8 cellular contexts compared by ENCODE assay signal in genomic region chr9:22009563-22009867, GRCh38. TPM values are rescaled to one million over a fixed set of nuclear protein-coding genes. Genes with fewer than 3 reads are reported as not detected.
DNase-seq lines count a peak whose midpoint lies in the region; ATAC-seq, FAIRE-seq and TF ChIP-seq lines count a peak whose summit lies in the region.

No MANE protein-coding gene starts in this region.

- ATAC-seq in activated CD4-positive, CD25-positive, alpha-beta regulatory T cell treated with anti-CD3 and anti-CD28 coated beads, Interleukin-2, amount 50 U/mL, for 24 hours, result peak; percentile 12 to 16
- ATAC-seq in HG02973 (IDR thresholded peaks at IDR 0.05; ENCODE audit: unreplicated experiment), result peak; percentile 52
- peak; percentile 2 for ATAC-seq in mucosa of descending colon

- H3K9ac ChIP-seq in adipocyte (ENCODE audit: low read length) (peak overlapping the region; percentile 64), MM.1S (ENCODE audit: low read length) (no peak overlapping the region)

- no peaks in the 10 kb centered on the region for H3K9me2 ChIP-seq in MM.1S (replicated peaks; ENCODE audit: insufficient read depth, low read length)

- no peak overlapping the region for H2AFZ ChIP-seq in MM.1S (ENCODE audit: low read length)

- no peak overlapping the region for H3K4me2 ChIP-seq in MM.1S (ENCODE audit: low read depth, low read length)

- no peak for FAIRE-seq in H54 (lab: Jason Lieb, UNC)

- peak overlapping the region; percentile 99 for H3K4me3 ChIP-seq in adipocyte (ENCODE audit: low read length)
- peak overlapping the region; percentile 57 for H3K4me3 ChIP-seq in mucosa of descending colon
- H3K4me3 ChIP-seq in MM.1S (ENCODE audit: low read length), result no peak overlapping the region

- H3K27ac ChIP-seq in MM.1S (ENCODE audit: low read length), result no peak overlapping the region

- intact Hi-C loops in mucosa of descending colon (cut with DNase I, micrococcal nuclease), result no loop called here

- H3K27me3 ChIP-seq in adipocyte (replicated peaks; ENCODE audit: control insufficient read depth, insufficient read depth, low read length), result no peaks in the 10 kb centered on the region
- H3K27me3 ChIP-seq in MM.1S (replicated peaks; ENCODE audit: insufficient read depth, low read length), result no peaks in the 10 kb centered on the region

- H3K36me3 ChIP-seq in adipocyte (ENCODE audit: control insufficient read depth, insufficient read depth, low read length, severe bottlenecking), result peaks cover 11% of the 10 kb centered on the region
- H3K36me3 ChIP-seq in mucosa of descending colon (ENCODE audit: low read depth), result no peaks in the 10 kb centered on the region
- H3K36me3 ChIP-seq in MM.1S (replicated peaks; ENCODE audit: insufficient read depth, low read length), result no peaks in the 10 kb centered on the region

- H3K4me1 ChIP-seq in adipocyte (ENCODE audit: control insufficient read depth, insufficient read depth, low read length), result peaks cover 26% of the 10 kb centered on the region
- no peaks in the 10 kb centered on the region for H3K4me1 ChIP-seq in mucosa of descending colon (ENCODE audit: low read depth)
- no peaks in the 10 kb centered on the region for H3K4me1 ChIP-seq in MM.1S (ENCODE audit: low read length)

- no peak for DNase-seq in activated CD4-positive, CD25-positive, alpha-beta regulatory T cell (lab: John Stamatoyannopoulos, UW)
- DNase-seq in adipocyte (ENCODE audit: low read depth) (no peak), mucosa of descending colon (no peak), H54 (ENCODE audit: insufficient read length, low spot score) (no peak), MM.1S (no peak), DMS 273 treated with DMSO at 0.1 percent for 48 hours (lab: John Stamatoyannopoulos, UW) (no peak)

- no peaks in the 10 kb centered on the region for H3F3A ChIP-seq in MM.1S (ENCODE audit: insufficient read depth, low read length)

- H3K9me3 ChIP-seq in adipocyte (ENCODE audit: control insufficient read depth, low read length), result no peaks in the 10 kb centered on the region
- no peaks in the 10 kb centered on the region for H3K9me3 ChIP-seq in mucosa of descending colon
- no peaks in the 10 kb centered on the region for H3K9me3 ChIP-seq in MM.1S (replicated peaks; ENCODE audit: insufficient read depth, low read length)

- H4K20me1 ChIP-seq in MM.1S (ENCODE audit: insufficient read depth, low read length), result no peaks in the 10 kb centered on the region

- TF ChIP-seq CTCF in mucosa of descending colon (IDR thresholded peaks at IDR 0.05), result no peak
- TF ChIP-seq CTCF in MM.1S (IDR thresholded peaks at IDR 0.05; ENCODE audit: low read length), result no peak

- H3K79me2 ChIP-seq in MM.1S (ENCODE audit: low read length), result no peaks in the 10 kb centered on the region

- no peak for TF ChIP-seq POLR2A in H54 (IDR thresholded peaks at IDR 0.05; ENCODE audit: low read depth, low read length)

RNA-seq across cellular contexts. Expression of gene CDKN2B, which starts 0.4 kb away (rescaled TPM):
- 100 to 1,000 TPM in 2 of 3 donors, 10 to 100 TPM in 1; 64.8 to 192 (median 119) TPM for total RNA-seq in mucosa of descending colon

RNA-seq across cellular contexts. Expression of gene CDKN2B-AS1, which starts 14.9 kb away (rescaled TPM):
- 100 to 1,000 TPM in 1 of 3 donors, 10 to 100 TPM in 2; 48.3 to 134 (median 78.7) TPM for total RNA-seq in mucosa of descending colon

RNA-seq across cellular contexts. Expression of gene CDKN2A, which starts 15.3 kb away (rescaled TPM):
- 1 to 10 TPM; 1.0 to 3.6 (median 1.2) TPM for total RNA-seq in mucosa of descending colon

Comparison
In these comparisons a context has a peak if more than half of its experiments do, and no peak if none do; other contexts are left out.
1. ATAC-seq: peak in every context shown above with its lines; median percentile 52 in HG02973; 14 in activated CD4-positive, CD25-positive, alpha-beta regulatory T cell treated with anti-CD3 and anti-CD28 coated beads, Interleukin-2, amount 50 U/mL, for 24 hours; 2 in mucosa of descending colon.